Comparison of ENCODE assay signal across 8 cellular contexts in the genomic region with DNA sequence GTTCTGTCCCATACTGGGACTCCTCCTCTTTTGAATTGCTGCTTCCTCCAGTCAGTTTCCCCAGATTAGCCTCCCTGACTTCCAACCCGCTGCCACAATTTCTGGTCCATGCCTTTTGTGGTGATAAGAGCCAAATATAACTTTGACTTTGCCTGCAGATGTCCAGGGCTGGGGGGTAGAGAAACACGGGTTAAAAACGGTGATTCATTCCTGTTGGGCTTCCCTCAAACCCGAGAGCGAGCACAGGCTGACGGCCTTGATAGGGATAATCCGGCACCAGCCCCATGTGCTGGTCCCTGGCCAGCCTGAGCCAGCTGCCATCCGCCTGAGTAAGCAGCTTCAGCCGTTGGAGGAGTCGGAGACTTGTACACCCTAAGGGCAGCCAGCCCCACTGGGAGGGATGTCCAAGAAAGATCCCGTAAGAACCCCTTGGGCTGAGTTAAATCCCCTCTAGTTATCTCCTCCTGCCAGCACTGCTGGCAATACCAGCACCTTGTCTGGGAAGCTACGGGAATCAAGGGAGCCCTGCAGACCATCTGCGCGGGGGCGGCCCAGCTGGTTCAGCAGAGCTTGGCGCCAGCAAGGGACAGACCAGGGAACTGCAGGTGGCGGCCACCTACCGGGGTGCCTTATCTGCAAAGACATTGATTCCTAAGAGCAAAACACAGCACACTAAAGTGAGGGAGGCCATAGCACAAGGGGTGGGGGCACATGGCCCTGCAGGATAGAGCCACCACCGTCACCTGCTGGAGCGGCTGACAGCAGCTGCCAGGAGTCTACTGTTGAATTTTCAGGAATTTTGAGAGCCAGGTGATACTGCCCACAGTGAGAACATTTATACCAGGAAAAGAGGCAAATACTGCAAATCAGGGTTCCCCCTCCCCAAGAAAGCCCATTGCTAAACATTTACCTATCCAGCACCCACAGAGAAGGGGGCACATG. TPM values are rescaled to one million over a fixed set of nuclear protein-coding genes. Genes with fewer than 3 reads are reported as not detected.
DNase-seq lines count a peak whose midpoint lies in the region; FAIRE-seq and TF ChIP-seq lines count a peak whose summit lies in the region.

No MANE protein-coding gene starts in this region.

- peak overlapping the region; percentile 66 for H3K4me2 ChIP-seq in smooth muscle cell

- H2AFZ ChIP-seq in smooth muscle cell (ENCODE audit: low read depth), result no peak overlapping the region

- TF ChIP-seq CTCF in brain microvascular endothelial cell (IDR thresholded peaks at IDR 0.05; ENCODE audit: low read depth, low read length, missing control alignments) (peak; percentile 65), smooth muscle cell (IDR thresholded peaks at IDR 0.05; ENCODE audit: borderline replicate concordance, insufficient read depth, poor library complexity, severe bottlenecking) (peak; percentile 35)

- no peaks in the 10 kb centered on the region for H4K20me1 ChIP-seq in smooth muscle cell (ENCODE audit: low read depth)

- H3K79me2 ChIP-seq in smooth muscle cell (ENCODE audit: low read depth), result no peaks in the 10 kb centered on the region

- peak overlapping the region; percentile 59 for H3K27ac ChIP-seq in brain microvascular endothelial cell
- peak overlapping the region; percentile 91 for H3K27ac ChIP-seq in smooth muscle cell (ENCODE audit: low read depth)

- H3F3A ChIP-seq in smooth muscle cell (ENCODE audit: low read depth), result peaks cover 12% of the 10 kb centered on the region

- peaks cover 28% of the 10 kb centered on the region for H3K4me1 ChIP-seq in smooth muscle cell (ENCODE audit: low read depth)

- in situ Hi-C loops in ACHN (cut with HindIII; ENCODE audit: low pct_ligation_motif_present, low pct_unique_long_range_greater_than_20kb, low sequenced_read_pairs) (no loop called here), brain microvascular endothelial cell (cut with HindIII; ENCODE audit: low pct_ligation_motif_present, low sequenced_read_pairs) (no loop called here)

- H3K4me3 ChIP-seq in brain microvascular endothelial cell (ENCODE audit: low read depth, low read length) (no peak overlapping the region), smooth muscle cell (no peak overlapping the region)

- peaks cover 5% of the 10 kb centered on the region for H3K36me3 ChIP-seq in brain microvascular endothelial cell (replicated peaks)
- H3K36me3 ChIP-seq in smooth muscle cell (ENCODE audit: low read depth), result no peaks in the 10 kb centered on the region

- TF ChIP-seq POLR2A in GM12891 (IDR thresholded peaks at IDR 0.05; ENCODE audit: low read depth, low read length), result no peak

- peak; percentile 83 for FAIRE-seq in GM12891 (lab: Jason Lieb, UNC)

- H3K27me3 ChIP-seq in brain microvascular endothelial cell (replicated peaks), result no peaks in the 10 kb centered on the region
- H3K27me3 ChIP-seq in smooth muscle cell (ENCODE audit: low read depth), result no peaks in the 10 kb centered on the region

- WGBS in smooth muscle cell (ENCODE audit: low lambda C conversion rate), result 15% methylated on average over 20 of the region's 20 CpGs

- H3K9ac ChIP-seq in smooth muscle cell (ENCODE audit: low read depth), result no peak overlapping the region

- H3K9me3 ChIP-seq in smooth muscle cell (replicated peaks; ENCODE audit: low read depth), result no peaks in the 10 kb centered on the region

- peak; percentile 80 for DNase-seq in ACHN
- no peak for DNase-seq in GM12891 (ENCODE audit: insufficient read length, low spot score)
- peak; percentile 30 to 82 for DNase-seq in NCI-H526 (lab: John Stamatoyannopoulos, UW)
- DNase-seq in brain microvascular endothelial cell, result peak; percentile 89
- DNase-seq in islet precursor cell, result peak; percentile 91
- peak; percentile 69 for DNase-seq in smooth muscle cell (lab: John Stamatoyannopoulos, UW; ENCODE audit: unreplicated experiment)
- no peak for DNase-seq in NCI-H748 (lab: John Stamatoyannopoulos, UW; ENCODE audit: unreplicated experiment)
- no peak for DNase-seq in NOMO-1 treated with DMSO at 0.1 percent for 48 hours (lab: John Stamatoyannopoulos, UW; ENCODE audit: unreplicated experiment)

TF ChIP-seq in GM12891, 5 proteins besides CTCF, POLR2A, EP300 and RAD21:
- TF ChIP-seq POU2F2 (IDR thresholded peaks at IDR 0.05; ENCODE audit: low read depth, low read length) (no peak), PAX5 (IDR thresholded peaks at IDR 0.05; ENCODE audit: insufficient read depth, low read length, severe bottlenecking) (no peak), POLR2AphosphoS5 (IDR thresholded peaks at IDR 0.05; ENCODE audit: low read depth, low read length) (no peak), TAF1 (IDR thresholded peaks at IDR 0.05; ENCODE audit: low read depth, low read length) (no peak), SPI1 (IDR thresholded peaks at IDR 0.05; ENCODE audit: low read depth, low read length) (no peak)

RNA-seq across cellular contexts. Expression of a gene that starts 18.1 kb away (rescaled TPM):
- 0.67 TPM for polyA plus RNA-seq in GM12891 (2012; ENCODE audit: low read depth, missing spikeins)
- 31.1 and 35.3 TPM in 2 replicates for total RNA-seq in smooth muscle cell
- 46.6 and 54.9 TPM in 2 replicates for polyA plus RNA-seq in smooth muscle cell

RNA-seq across cellular contexts. Expression of a gene that starts 46.8 kb away (rescaled TPM):
- 0.32 TPM for polyA plus RNA-seq in GM12891 (2012; ENCODE audit: low read depth, missing spikeins)
- 9.7 and 13.6 TPM in 2 replicates for total RNA-seq in smooth muscle cell
- 14.2 and 19.2 TPM in 2 replicates for polyA plus RNA-seq in smooth muscle cell

RNA-seq across cellular contexts. Expression of a gene that starts 54.5 kb away (rescaled TPM):
- 62.4 TPM for polyA plus RNA-seq in GM12891 (2012; ENCODE audit: low read depth, missing spikeins)
- 54.1 and 55.6 TPM in 2 replicates for total RNA-seq in smooth muscle cell
- 56.7 and 57.5 TPM in 2 replicates for polyA plus RNA-seq in smooth muscle cell

Comparison
In these comparisons a context has a peak if more than half of its experiments do, and no peak if none do; other contexts are left out.
1. DNase-seq: peak in ACHN (single experiment), NCI-H526 (2 of 2), brain microvascular endothelial cell (single experiment), islet precursor cell (single experiment) and smooth muscle cell (single experiment); none in GM12891 (single experiment), NCI-H748 (single experiment) and NOMO-1 treated with DMSO at 0.1 percent for 48 hours (single experiment).